20 cellular contexts compared by ENCODE assay signal in genomic region chr4:33268776-33269175, GRCh38.
"Had no signal": no experiment of that assay in that cellular context is flagged by ENCODE, and none has a peak within 500 bp of the region (broad histone marks: within the 10 kb centered on the region; RNA-seq: fewer than 3 reads in every experiment).

No MANE protein-coding gene starts in this region.

- ATAC-seq: Panc1, PC-3, T-cell had no signal

- H3K9me3 ChIP-seq: SK-N-SH had no signal

- H3K9ac ChIP-seq: SK-N-SH had no signal

- H3K4me2 ChIP-seq: SK-N-SH had no signal

- H3K27ac ChIP-seq: RWPE1 had no signal

- DNase-seq: KBM-7, NCI-H1092, NCI-H1436, NCI-H187, NCI-H2029, NCI-H2081 treated with DMSO at 0.1 percent for 48 hours, NCI-H2171, NCI-H226, NCI-H446, NCI-H510A, NCI-H524 treated with DMSO at 0.1 percent for 48 hours, NCI-H69, NCI-H774, PC-3, SHP77, SK-N-SH, SW 1271, T-cell had no signal
